Comparison of ENCODE assay signal across 19 cellular contexts in the genomic region with DNA sequence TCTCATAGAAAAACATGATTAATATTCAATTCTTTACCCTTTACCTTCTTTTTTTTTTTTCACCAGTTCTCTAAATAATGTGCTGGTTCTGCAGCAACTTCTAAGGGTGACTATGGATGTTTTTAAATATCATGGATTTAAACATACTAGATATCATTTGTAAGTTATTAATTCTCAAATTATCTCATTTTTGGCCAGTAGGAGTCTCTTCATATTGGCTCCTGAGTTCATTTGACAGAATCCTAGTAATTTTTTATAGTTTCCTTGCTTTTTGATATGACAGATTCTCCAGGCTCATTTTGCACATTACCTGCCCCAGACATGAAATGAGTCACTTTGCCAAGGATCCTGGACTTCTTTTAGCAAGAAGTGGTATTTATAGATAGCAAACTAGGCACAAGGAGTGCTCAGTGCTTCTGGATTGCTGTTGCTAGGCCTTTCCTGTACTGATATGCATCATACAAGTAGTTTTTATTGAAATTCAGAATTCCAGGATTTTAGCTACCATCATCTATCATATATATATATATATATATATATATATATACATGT.
A peak's percentile ranks its signal among the peaks of the same experiment; 100 is the strongest.
DNase-seq lines count a peak whose midpoint lies in the region; ATAC-seq and TF ChIP-seq lines count a peak whose summit lies in the region.
"Had no signal": no experiment of that assay in that cellular context is flagged by ENCODE, and none has a peak within 500 bp of the region (broad histone marks: within the 10 kb centered on the region; RNA-seq: fewer than 3 reads in every experiment).

No MANE protein-coding gene starts in this region.

- no TSS peak for BruUV-seq in MCF 10A (replicated peaks; lab: Mats Ljungman, UMichigan)
- BruUV-seq in Panc1 (replicated peaks; lab: Mats Ljungman, UMichigan), result no TSS peak

- H3K9me3 ChIP-seq in breast epithelium (peaks cover 0 to 6% of the 10 kb centered on the region in 2 donors), Panc1 (ENCODE audit: control insufficient read depth, insufficient read depth, low read depth, low read length) (0 out of 2 replicates have a peak, but pooled peaks cover 3% of the 10 kb centered on the region), upper lobe of left lung (no peaks in the 10 kb centered on the region)

- H3K27ac ChIP-seq in breast epithelium, result no peak overlapping the region
- H3K27ac ChIP-seq in Panc1 (ENCODE audit: low read length), result no peak overlapping the region
- no peak overlapping the region for H3K27ac ChIP-seq in upper lobe of left lung
- H3K27ac ChIP-seq: esophagus muscularis mucosa had no signal

- H3K27me3 Mint-ChIP-seq in MCF 10A (ENCODE audit: insufficient read depth, unreplicated experiment) (no peaks in the 10 kb centered on the region), type B pancreatic cell (no peaks in the 10 kb centered on the region)
- H3K27me3 Mint-ChIP-seq in activated CD4-positive, alpha-beta memory T cell treated with anti-CD3 and anti-CD28 coated beads for 36 hours, result no peaks in the 10 kb centered on the region
- H3K27me3 Mint-ChIP-seq: brain had no signal

- TF ChIP-seq CTCF in MCF 10A (IDR thresholded peaks at IDR 0.05; ENCODE audit: unreplicated experiment) (peak; percentile 38), breast epithelium (IDR thresholded peaks at IDR 0.05) (no peak), Panc1 (IDR thresholded peaks at IDR 0.05) (peak; percentile 15; the same call in 1 of the 2 replicates), fibroblast of mammary gland (conservative IDR thresholded peaks at IDR 0.05; ENCODE audit: control insufficient read depth, insufficient read depth, low read depth, low read length) (peak; percentile 34), type B pancreatic cell (conservative IDR thresholded peaks at IDR 0.05) (peak; percentile 37), upper lobe of left lung (IDR thresholded peaks at IDR 0.05) (no peak)

- ATAC-seq in Panc1 (no peak), upper lobe of left lung (ENCODE audit: low FRiP score in 2 of 2) (no peak)
- ATAC-seq: activated CD8-positive, alpha-beta memory T cell treated with anti-CD3 and anti-CD28 coated beads, Interleukin-2, amount 10 ng/mL, durations not matched to agents 7 days and 5 days; K562; left cardiac atrium; T-helper 17 cell had no signal

- in situ Hi-C loops in Panc1 (cut with HindIII; ENCODE audit: low pct_unique_long_range_greater_than_20kb, low sequenced_read_pairs), result no loop called here

- no peaks in the 10 kb centered on the region for H3K9me3 Mint-ChIP-seq in MCF 10A (ENCODE audit: unreplicated experiment)
- H3K9me3 Mint-ChIP-seq in type B pancreatic cell, result peaks cover 4% of the 10 kb centered on the region
- H3K9me3 Mint-ChIP-seq in activated CD4-positive, alpha-beta memory T cell treated with anti-CD3 and anti-CD28 coated beads for 36 hours, result peaks cover 8% of the 10 kb centered on the region

- H3K4me3 ChIP-seq in breast epithelium (no peak overlapping the region), Panc1 (ENCODE audit: low read depth in 2 of 2, low read length in 2 of 2) (no peak overlapping the region), fibroblast of mammary gland (ENCODE audit: control insufficient read depth, low read depth, low read length) (no peak overlapping the region), upper lobe of left lung (no peak overlapping the region)
- H3K4me3 ChIP-seq: esophagus muscularis mucosa, K562 had no signal

- H3K4me1 ChIP-seq in breast epithelium, result no peaks in the 10 kb centered on the region
- no peaks in the 10 kb centered on the region for H3K4me1 ChIP-seq in Panc1 (ENCODE audit: control insufficient read depth, insufficient read depth, low read length)
- H3K4me1 ChIP-seq in upper lobe of left lung, result no peaks in the 10 kb centered on the region
- H3K4me1 ChIP-seq: esophagus muscularis mucosa had no signal

- H3K4me1 Mint-ChIP-seq in MCF 10A (ENCODE audit: insufficient read depth, unreplicated experiment), result peaks cover 8% of the 10 kb centered on the region
- H3K4me1 Mint-ChIP-seq in type B pancreatic cell (ENCODE audit: unreplicated experiment), result no peaks in the 10 kb centered on the region
- H3K4me1 Mint-ChIP-seq in activated CD4-positive, alpha-beta memory T cell treated with anti-CD3 and anti-CD28 coated beads for 36 hours (ENCODE audit: low read depth), result no peaks in the 10 kb centered on the region
- H3K4me1 Mint-ChIP-seq: activated CD8-positive, alpha-beta memory T cell treated with anti-CD3 and anti-CD28 coated beads, Interleukin-2, amount 10 ng/mL, durations not matched to agents 7 days and 5 days; brain; T-helper 17 cell had no signal

- H3K36me3 ChIP-seq in breast epithelium, result no peaks in the 10 kb centered on the region
- H3K36me3 ChIP-seq in Panc1 (ENCODE audit: control insufficient read depth, insufficient read depth, low read length), result no peaks in the 10 kb centered on the region; the same call in 1 of the 2 replicates
- H3K36me3 ChIP-seq in upper lobe of left lung, result no peaks in the 10 kb centered on the region
- H3K36me3 ChIP-seq: esophagus muscularis mucosa had no signal

- no peaks in the 10 kb centered on the region for H3K27me3 ChIP-seq in breast epithelium
- no peaks in the 10 kb centered on the region for H3K27me3 ChIP-seq in Panc1 (ENCODE audit: control insufficient read depth, insufficient read depth, low read length)
- no peaks in the 10 kb centered on the region for H3K27me3 ChIP-seq in upper lobe of left lung
- H3K27me3 ChIP-seq: esophagus muscularis mucosa had no signal

- intact Hi-C loops in MCF 10A (cut with micrococcal nuclease) (loop anchor here (1.0 to 5.0 kb wide), 2 partner anchors 434 to 456 kb away; no protein-coding TSS in a partner anchor), breast epithelium (cut with DNase I; ENCODE audit: low total_unique reads) (no loop called here), Panc1 (cut with micrococcal nuclease; ENCODE audit: unreplicated experiment) (no loop called here)
- intact Hi-C loops in activated CD4-positive, alpha-beta memory T cell treated with anti-CD3 and anti-CD28 coated beads for 36 hours (cut with micrococcal nuclease), result no loop called here

- H3K4me3 Mint-ChIP-seq in MCF 10A (ENCODE audit: unreplicated experiment), result no peak overlapping the region
- no peak overlapping the region for H3K4me3 Mint-ChIP-seq in type B pancreatic cell
- no peak overlapping the region for H3K4me3 Mint-ChIP-seq in activated CD4-positive, alpha-beta memory T cell treated with anti-CD3 and anti-CD28 coated beads for 36 hours
- H3K4me3 Mint-ChIP-seq: activated CD8-positive, alpha-beta memory T cell treated with anti-CD3 and anti-CD28 coated beads, Interleukin-2, amount 10 ng/mL, durations not matched to agents 7 days and 5 days; brain; T-helper 17 cell had no signal

- no peak for TF ChIP-seq EP300 in upper lobe of left lung (IDR thresholded peaks at IDR 0.05)

- TF ChIP-seq POLR2A in breast epithelium (IDR thresholded peaks at IDR 0.05) (no peak), upper lobe of left lung (IDR thresholded peaks at IDR 0.05) (no peak)

- H3K36me3 Mint-ChIP-seq in MCF 10A (ENCODE audit: insufficient read depth, unreplicated experiment) (no peaks in the 10 kb centered on the region), type B pancreatic cell (no peaks in the 10 kb centered on the region)
- H3K36me3 Mint-ChIP-seq in activated CD4-positive, alpha-beta memory T cell treated with anti-CD3 and anti-CD28 coated beads for 36 hours, result no peaks in the 10 kb centered on the region
- H3K36me3 Mint-ChIP-seq: activated CD8-positive, alpha-beta memory T cell treated with anti-CD3 and anti-CD28 coated beads, Interleukin-2, amount 10 ng/mL, durations not matched to agents 7 days and 5 days; brain had no signal

- CTCF ChIA-PET in MCF 10A (lab: Yijun Ruan, JAX) (interaction anchor here (0.6 to 1.6 kb wide), 6 partner anchors 19 to 452 kb away, joined by 3 to 5 read pairs (median 4); no protein-coding TSS in a partner anchor), Panc1 (lab: Charles Lee) (no interaction called here)
- CTCF ChIA-PET in activated CD4-positive, alpha-beta memory T cell treated with anti-CD3 and anti-CD28 coated beads for 36 hours (lab: Charles Lee), result interaction anchor here (0.7 kb wide), 1 partner anchor 184 kb away, joined by 5 read pairs; no protein-coding TSS in a partner anchor

- no peak for DNase-seq in MCF 10A (ENCODE audit: unreplicated experiment)
- no peak for DNase-seq in breast epithelium (ENCODE audit: low spot score in 2 of 2)
- no peak for DNase-seq in Panc1 (ENCODE audit: low read depth, low spot score)
- DNase-seq in fibroblast of mammary gland (ENCODE audit: low read depth), result no peak
- no peak for DNase-seq in type B pancreatic cell (ENCODE audit: extremely low spot score, unreplicated experiment)
- DNase-seq in EL, result no peak
- no peak for DNase-seq in upper lobe of left lung
- DNase-seq in activated CD4-positive, alpha-beta memory T cell treated with anti-CD3 and anti-CD28 coated beads for 36 hours, result no peak
- DNase-seq: 8988T; activated CD4-positive, CD25-positive, alpha-beta regulatory T cell; activated CD8-positive, alpha-beta memory T cell treated with anti-CD3 and anti-CD28 coated beads, Interleukin-2, amount 10 ng/mL, durations not matched to agents 7 days and 5 days; activated gamma-delta T cell; left cardiac atrium; NCI-H2171 treated with DMSO at 0.1 percent for 48 hours; small intestine; T-helper 17 cell had no signal

- H3K27ac Mint-ChIP-seq in MCF 10A (ENCODE audit: low read depth, unreplicated experiment) (no peak overlapping the region), type B pancreatic cell (no peak overlapping the region)
- H3K27ac Mint-ChIP-seq in activated CD4-positive, alpha-beta memory T cell treated with anti-CD3 and anti-CD28 coated beads for 36 hours, result no peak overlapping the region
- H3K27ac Mint-ChIP-seq: activated CD8-positive, alpha-beta memory T cell treated with anti-CD3 and anti-CD28 coated beads, Interleukin-2, amount 10 ng/mL, durations not matched to agents 7 days and 5 days; brain; T-helper 17 cell had no signal

- POLR2A ChIA-PET in MCF 10A (lab: Yijun Ruan, JAX), result interaction anchor here (1.3 kb wide), 1 partner anchor 51 kb away, joined by 3 read pairs; no protein-coding TSS in a partner anchor
- POLR2A ChIA-PET in Panc1 (lab: Charles Lee), result no interaction called here
- POLR2A ChIA-PET in activated CD4-positive, alpha-beta memory T cell treated with anti-CD3 and anti-CD28 coated beads for 36 hours (lab: Charles Lee), result no interaction called here

Comparison
In these comparisons a context has a peak if more than half of its experiments do, and no peak if none do; other contexts are left out.
1. CTCF ChIP-seq: peak in MCF 10A (single experiment), Panc1 (single experiment), fibroblast of mammary gland (single experiment) and type B pancreatic cell (single experiment); none in breast epithelium (0 of 3) and upper lobe of left lung (0 of 6).